10 cellular contexts compared by ENCODE assay signal in genomic region chr11:118183636-118184035, GRCh38. TPM values are rescaled to one million over a fixed set of nuclear protein-coding genes. Genes with fewer than 3 reads are reported as not detected.
"Had no signal": no experiment of that assay in that cellular context is flagged by ENCODE, and none has a peak within 500 bp of the region (broad histone marks: within the 10 kb centered on the region; RNA-seq: fewer than 3 reads in every experiment).

No MANE protein-coding gene starts in this region.

RNA-seq across cellular contexts. Expression of gene SCN2B, which starts 7.2 kb away (rescaled TPM):
- total RNA-seq: activated CD4-positive, alpha-beta memory T cell treated with anti-CD3 and anti-CD28 coated beads, Interleukin-2, amount 10 ng/mL, durations not matched to agents 7 days and 5 days; activated CD4-positive, alpha-beta T cell treated with anti-CD3 and anti-CD28 coated beads for 36 hours; activated CD4-positive, alpha-beta T cell treated with anti-CD3 and anti-CD28 coated beads, Interleukin-2, amount 10 ng/mL, durations not matched to agents 7 days and 5 days; activated CD8-positive, alpha-beta memory T cell treated with anti-CD3 and anti-CD28 coated beads, Interleukin-2, amount 10 ng/mL, durations not matched to agents 7 days and 5 days; activated CD8-positive, alpha-beta T cell treated with anti-CD3 and anti-CD28 coated beads, Interleukin-2, amount 10 ng/mL, durations not matched to agents 7 days and 5 days; activated naive CD8-positive, alpha-beta T cell treated with anti-CD3 and anti-CD28 coated beads, Interleukin-2, amount 10 ng/mL, durations not matched to agents 7 days and 5 days had no signal

RNA-seq across cellular contexts. Expression of gene JAML, which starts 41.2 kb away (rescaled TPM):
- total RNA-seq: ascending aorta, bronchial epithelial cell, cardiac muscle cell, chondrocyte had no signal
- polyA plus RNA-seq: cardiac muscle cell had no signal
